Comparison of ENCODE assay signal across 8 cellular contexts in the genomic region with DNA sequence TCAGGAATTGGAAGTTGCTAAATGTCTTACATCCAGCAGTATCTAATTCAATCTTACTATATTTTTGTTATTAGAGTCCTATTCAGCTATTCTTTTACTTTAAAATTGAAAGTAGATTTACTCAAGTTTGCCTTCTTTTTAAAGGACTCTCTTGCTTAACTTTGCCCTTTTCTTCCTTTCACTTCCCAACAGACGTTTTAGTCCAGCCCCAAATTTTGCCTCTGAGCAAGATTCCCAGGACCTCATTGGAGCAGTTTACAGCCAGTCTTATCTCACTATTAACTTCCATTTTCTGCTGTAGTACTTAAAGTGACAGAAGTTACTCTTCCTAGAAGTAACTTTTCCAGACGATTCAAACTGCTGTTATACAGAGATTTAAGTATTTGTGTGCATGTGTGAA. TPM values are rescaled to one million over a fixed set of nuclear protein-coding genes. Genes with fewer than 3 reads are reported as not detected.
DNase-seq lines count a peak whose midpoint lies in the region; FAIRE-seq and TF ChIP-seq lines count a peak whose summit lies in the region.

No MANE protein-coding gene starts in this region.

- no peak for FAIRE-seq in D721Med (lab: Jason Lieb, UNC)

- CTCF ChIA-PET in AG04450 (lab: Charles Lee), result interaction anchor here (0.7 to 1.6 kb wide), 3 partner anchors 70 to 551 kb away, joined by 3 to 5 read pairs (median 4); no protein-coding TSS in a partner anchor

- H3K4me3 ChIP-seq in AG04450 (ENCODE audit: low read depth, low read length) (no peak overlapping the region; the same call in 1 of the 2 replicates), coronary artery (peak overlapping the region; percentile 96)

- POLR2A ChIA-PET in AG04450 (lab: Yijun Ruan, JAX), result no interaction called here

- DNase-seq in AG04450 (ENCODE audit: low read depth, low spot score) (peak; percentile 51), M059J (ENCODE audit: low read depth) (peak; percentile 86), coronary artery (ENCODE audit: low spot score) (no peak), mucosa of gallbladder (ENCODE audit: low spot score) (peak; percentile 54), D721Med (ENCODE audit: insufficient read length, low spot score) (no peak), T-helper 9 cell (no peak), NCI-H2196 treated with DMSO at 0.1 percent for 48 hours (lab: John Stamatoyannopoulos, UW; ENCODE audit: unreplicated experiment) (no peak), SK-N-DZ (ENCODE audit: low spot score) (no peak)

- H3K27ac ChIP-seq in AG04450 (ENCODE audit: low read depth, low read length), result no peak overlapping the region
- peak overlapping the region; percentile 96 to 98 for H3K27ac ChIP-seq in coronary artery

- H3K27me3 ChIP-seq in AG04450 (ENCODE audit: control insufficient read depth, insufficient read depth, low read length), result no peaks in the 10 kb centered on the region

- no peak for TF ChIP-seq CTCF in AG04450 (IDR thresholded peaks at IDR 0.05; ENCODE audit: low read depth, low read length)
- TF ChIP-seq CTCF in coronary artery (IDR thresholded peaks at IDR 0.05), result no peak
- TF ChIP-seq CTCF in D721Med (IDR thresholded peaks at IDR 0.05; ENCODE audit: insufficient read depth, missing control alignments), result no peak

- no peaks in the 10 kb centered on the region; the same call in 1 of the 2 replicates for H3K9me3 ChIP-seq in AG04450 (ENCODE audit: control insufficient read depth, insufficient read depth, low read length)

RNA-seq across cellular contexts. Expression of gene PRKD3, which starts 1.7 kb away (rescaled TPM):
- polyA plus RNA-seq in AG04450 (2011; rRNA removed), result 37.2 and 49.5 TPM in 2 replicates
- polyA minus RNA-seq in AG04450 (2011; rRNA and poly(A)+ RNA removed), result 43.2 and 50.7 TPM in 2 replicates
- 46.0 and 46.4 TPM in 2 replicates for total RNA-seq in M059J (2014; rRNA removed; shearing (Covaris generic))
- total RNA-seq in mucosa of gallbladder, result 23.9 TPM
- polyA plus RNA-seq in SK-N-DZ (2014; cell fraction: cytosol; rRNA removed), result 20.7 and 24.3 TPM in 2 replicates
- 22.9 and 33.0 TPM in 2 replicates for polyA plus RNA-seq in SK-N-DZ (2014; cell fraction: nucleus; rRNA removed)

RNA-seq across cellular contexts. Expression of gene QPCT, which starts 18.1 kb away (rescaled TPM):
- 8.3 and 11.2 TPM in 2 replicates for polyA plus RNA-seq in AG04450 (2011; rRNA removed)
- 7.7 and 10.6 TPM in 2 replicates for polyA minus RNA-seq in AG04450 (2011; rRNA and poly(A)+ RNA removed)
- total RNA-seq in M059J (2014; rRNA removed; shearing (Covaris generic)), result 62.5 and 79.6 TPM in 2 replicates
- total RNA-seq in mucosa of gallbladder, result 7.9 TPM
- polyA plus RNA-seq in SK-N-DZ (2014; cell fraction: cytosol; rRNA removed), result not detected in 2 replicates
- polyA plus RNA-seq in SK-N-DZ (2014; cell fraction: nucleus; rRNA removed), result not detected in 2 replicates

Comparison
In these comparisons a context has a peak if more than half of its experiments do, and no peak if none do; other contexts are left out.
1. DNase-seq: peak in AG04450 (single experiment), M059J (single experiment) and mucosa of gallbladder (single experiment); none in coronary artery (single experiment), D721Med (single experiment), T-helper 9 cell (single experiment), NCI-H2196 treated with DMSO at 0.1 percent for 48 hours (single experiment) and SK-N-DZ (single experiment).